ENCODE assay signal across 20 cellular contexts in genomic region chr5:123543438-123543837, GRCh38. TPM values are rescaled to one million over a fixed set of nuclear protein-coding genes. Genes with fewer than 3 reads are reported as not detected.
A peak's percentile ranks its signal among the peaks of the same experiment; 100 is the strongest.
DNase-seq lines count a peak whose midpoint lies in the region; ATAC-seq, FAIRE-seq and TF ChIP-seq lines count a peak whose summit lies in the region.
"Had no signal": no experiment of that assay in that cellular context is flagged by ENCODE, and none has a peak within 500 bp of the region (broad histone marks: within the 10 kb centered on the region; RNA-seq: fewer than 3 reads in every experiment).

No MANE protein-coding gene starts in this region.

- H3K9me3 Mint-ChIP-seq in naive B cell: peaks cover 0 to 3% (median 0%) of the 10 kb centered on the region in 7 donors

- FAIRE-seq in GM12892 (lab: Jason Lieb, UNC) (peak; percentile 44), bronchial epithelial cell (lab: Jason Lieb, UNC) (peak; percentile 18)
- FAIRE-seq: frontal cortex had no signal

- no peak overlapping the region for H3K4me3 ChIP-seq in bronchial epithelial cell (ENCODE audit: low read depth, low read length)
- H3K4me3 ChIP-seq: tibial artery had no signal

- H3K27me3 Mint-ChIP-seq in naive B cell: no peaks in the 10 kb centered on the region
- H3K27me3 Mint-ChIP-seq: activated CD4-positive, alpha-beta T cell treated with anti-CD3 and anti-CD28 coated beads for 36 hours had no signal

- H3K27ac Mint-ChIP-seq in naive B cell: peak overlapping the region in 5 of 6 donors; percentile 64 to 95 (median 66)
- H3K27ac Mint-ChIP-seq: activated CD4-positive, alpha-beta T cell treated with anti-CD3 and anti-CD28 coated beads for 36 hours had no signal

- peak in 1 of 2 donors; percentile 25 for ATAC-seq in naive B cell (ENCODE audit: low read depth in 2 of 2)
- ATAC-seq: activated CD4-positive, alpha-beta T cell treated with anti-CD3 and anti-CD28 coated beads for 36 hours had no signal

- no peaks in the 10 kb centered on the region for H3K27me3 ChIP-seq in bronchial epithelial cell (ENCODE audit: control insufficient read depth, insufficient read depth, low read length)
- H3K27me3 ChIP-seq: tibial artery had no signal

- peaks cover 55 to 83% (median 69%) of the 10 kb centered on the region in 3 donors for H3K4me1 Mint-ChIP-seq in naive B cell

- H3K36me3 ChIP-seq in bronchial epithelial cell (ENCODE audit: control insufficient read depth, insufficient read depth, low read length): no peaks in the 10 kb centered on the region
- H3K36me3 ChIP-seq: tibial artery had no signal

- no peak for TF ChIP-seq POLR2A in GM12892 (IDR thresholded peaks at IDR 0.05; ENCODE audit: low read depth, low read length)

- no peak for TF ChIP-seq CTCF in bronchial epithelial cell (IDR thresholded peaks at IDR 0.05; ENCODE audit: insufficient read depth, low read length, severe bottlenecking)

- peak overlapping the region in 5 of 8 donors; percentile 1 to 39 (median 9) for H3K4me3 Mint-ChIP-seq in naive B cell
- H3K4me3 Mint-ChIP-seq: activated CD4-positive, alpha-beta T cell treated with anti-CD3 and anti-CD28 coated beads for 36 hours had no signal

- DNase-seq in GM12892 (ENCODE audit: insufficient read length) (no peak), NCI-H69 (lab: John Stamatoyannopoulos, UW) (peak; percentile 38), bronchial epithelial cell (ENCODE audit: low read depth) (peak; percentile 42), naive B cell (no peak), dedifferentiated amniotic fluid mesenchymal stem cell (ENCODE audit: extremely low spot score) (no peak), midbrain (lab: John Stamatoyannopoulos, UW) (no peak), DMS79 (lab: John Stamatoyannopoulos, UW) (no peak)
- DNase-seq: activated CD4-positive, alpha-beta T cell treated with anti-CD3 and anti-CD28 coated beads for 36 hours; activated T-cell treated with anti-CD3 and anti-CD28 coated beads for 4 hours; C1 segment of cervical spinal cord; central memory CD4-positive, alpha-beta T cell; HCEC 1CT; MM.1S; NCI-H1930; occipital lobe; Right ventricle myocardium superior; stimulated activated CD4-positive, alpha-beta T cell treated with anti-CD3 and anti-CD28 coated beads, Interleukin-4, amount 100 ng/mL, for 4 hours; T-helper 9 cell; tibial artery had no signal

- H3K36me3 Mint-ChIP-seq in naive B cell: peaks cover 0 to 3% of the 10 kb centered on the region in 2 donors

RNA-seq across cellular contexts. Expression of gene CSNK1G3, which starts 31.5 kb away (rescaled TPM):
- polyA plus RNA-seq in GM12892 (2012; ENCODE audit: missing spikeins): 14.8 TPM
- total RNA-seq in bronchial epithelial cell: 46.6 and 50.0 TPM in 2 replicates
- 100 to 1,000 TPM in 4 of 6 donors, 10 to 100 TPM in 2; 92.2 to 123 (median 109) TPM for polyA plus RNA-seq in naive B cell (ENCODE audit: low read depth in 6 of 6)

Comparison
In these comparisons a context has a peak if more than half of its experiments do, and no peak if none do; other contexts are left out.
1. DNase-seq: peak in NCI-H69 (single experiment) and bronchial epithelial cell (single experiment); none in GM12892 (single experiment), naive B cell (single experiment), dedifferentiated amniotic fluid mesenchymal stem cell (single experiment), midbrain (single experiment) and DMS79 (single experiment).